ENCODE assay signal across 38 cellular contexts in genomic region chr11:58444285-58444684, GRCh38. TPM values are rescaled to one million over a fixed set of nuclear protein-coding genes. Genes with fewer than 3 reads are reported as not detected.
"Had no signal": no experiment of that assay in that cellular context is flagged by ENCODE, and none has a peak within 500 bp of the region (broad histone marks: within the 10 kb centered on the region; RNA-seq: fewer than 3 reads in every experiment).

No MANE protein-coding gene starts in this region.

- H3K4me3 ChIP-seq: colonic mucosa, esophagus squamous epithelium, gastroesophageal sphincter had no signal

- H3K27me3 ChIP-seq: brain microvascular endothelial cell, colonic mucosa, esophagus squamous epithelium, gastroesophageal sphincter had no signal

- H3K27me3 Mint-ChIP-seq: activated CD8-positive, alpha-beta memory T cell treated with anti-CD3 and anti-CD28 coated beads, Interleukin-2, amount 10 ng/mL, durations not matched to agents 7 days and 5 days had no signal

- H3K9me3 ChIP-seq: colonic mucosa had no signal

- H3K36me3 Mint-ChIP-seq: activated CD4-positive, alpha-beta memory T cell treated with anti-CD3 and anti-CD28 coated beads for 36 hours; activated CD8-positive, alpha-beta memory T cell treated with anti-CD3 and anti-CD28 coated beads, Interleukin-2, amount 10 ng/mL, durations not matched to agents 7 days and 5 days; activated naive CD8-positive, alpha-beta T cell treated with anti-CD3 and anti-CD28 coated beads, Interleukin-2, amount 10 ng/mL, durations not matched to agents 7 days and 5 days had no signal

- H3K27ac Mint-ChIP-seq: activated CD4-positive, alpha-beta memory T cell treated with anti-CD3 and anti-CD28 coated beads for 36 hours; activated CD4-positive, alpha-beta T cell treated with anti-CD3 and anti-CD28 coated beads for 36 hours; activated CD4-positive, alpha-beta T cell treated with anti-CD3 and anti-CD28 coated beads, Interleukin-2, amount 10 ng/mL, durations not matched to agents 24 days and 14 days; activated CD8-positive, alpha-beta memory T cell treated with anti-CD3 and anti-CD28 coated beads, Interleukin-2, amount 10 ng/mL, durations not matched to agents 7 days and 5 days; activated CD8-positive, alpha-beta T cell treated with anti-CD3 and anti-CD28 coated beads, Interleukin-2, amount 10 ng/mL, durations not matched to agents 7 days and 5 days; activated naive CD4-positive, alpha-beta T cell treated with anti-CD3 and anti-CD28 coated beads for 36 hours; activated naive CD4-positive, alpha-beta T cell treated with anti-CD3 and anti-CD28 coated beads, Interleukin-2, amount 50 U/mL, for 24 hours; activated naive CD8-positive, alpha-beta T cell treated with anti-CD3 and anti-CD28 coated beads, Interleukin-2, amount 10 ng/mL, durations not matched to agents 7 days and 5 days; activated T-helper 1 cell treated with anti-CD3 and anti-CD28 coated beads, Interleukin-12 subunit alpha, Interleukin-12 subunit beta, Interleukin-2, Interleukin-4 antibody, amounts not matched to agents 30 ng/mL and 10 ng/mL and 1 ng/mL, durations not matched to agents 14 hours and 24 hours and 36 hours; activated T-helper 2 cell treated with anti-CD3 and anti-CD28 coated beads, Interferon-gamma antibody, Interleukin-2, Interleukin-4, amounts not matched to agents 10 μg/mL and 5 μg/mL and 100 μg/mL, durations not matched to agents 14 hours and 24 hours and 36 hours had no signal

- H3K4me3 Mint-ChIP-seq: activated CD4-positive, alpha-beta memory T cell treated with anti-CD3 and anti-CD28 coated beads for 36 hours; activated CD4-positive, alpha-beta T cell treated with anti-CD3 and anti-CD28 coated beads for 36 hours; activated CD4-positive, alpha-beta T cell treated with anti-CD3 and anti-CD28 coated beads, Interleukin-2, amount 10 ng/mL, durations not matched to agents 24 days and 14 days; activated CD8-positive, alpha-beta memory T cell treated with anti-CD3 and anti-CD28 coated beads, Interleukin-2, amount 10 ng/mL, durations not matched to agents 7 days and 5 days; activated CD8-positive, alpha-beta T cell treated with anti-CD3 and anti-CD28 coated beads, Interleukin-2, amount 10 ng/mL, durations not matched to agents 7 days and 5 days; activated naive CD4-positive, alpha-beta T cell treated with anti-CD3 and anti-CD28 coated beads for 36 hours; activated naive CD4-positive, alpha-beta T cell treated with anti-CD3 and anti-CD28 coated beads, Interleukin-2, amount 50 U/mL, for 24 hours; activated naive CD8-positive, alpha-beta T cell treated with anti-CD3 and anti-CD28 coated beads, Interleukin-2, amount 10 ng/mL, durations not matched to agents 7 days and 5 days; activated T-helper 1 cell treated with anti-CD3 and anti-CD28 coated beads, Interleukin-12 subunit alpha, Interleukin-12 subunit beta, Interleukin-2, Interleukin-4 antibody, amounts not matched to agents 30 ng/mL and 10 ng/mL and 1 ng/mL, durations not matched to agents 14 hours and 24 hours and 36 hours had no signal

- ATAC-seq: activated CD4-positive, alpha-beta T cell treated with anti-CD3 and anti-CD28 coated beads for 36 hours; activated CD8-positive, alpha-beta memory T cell treated with anti-CD3 and anti-CD28 coated beads, Interleukin-2, amount 10 ng/mL, durations not matched to agents 7 days and 5 days; activated CD8-positive, alpha-beta T cell treated with anti-CD3 and anti-CD28 coated beads, Interleukin-2, amount 10 ng/mL, durations not matched to agents 7 days and 5 days; gastroesophageal sphincter had no signal

- H3K4me1 ChIP-seq: colonic mucosa, esophagus squamous epithelium, gastroesophageal sphincter had no signal

- H3K36me3 ChIP-seq: brain microvascular endothelial cell, colonic mucosa, esophagus squamous epithelium, gastroesophageal sphincter had no signal

- H3K9me3 Mint-ChIP-seq: activated CD4-positive, alpha-beta memory T cell treated with anti-CD3 and anti-CD28 coated beads for 36 hours; activated T-helper 2 cell treated with anti-CD3 and anti-CD28 coated beads, Interferon-gamma antibody, Interleukin-2, Interleukin-4, amounts not matched to agents 10 μg/mL and 5 μg/mL and 100 μg/mL, durations not matched to agents 14 hours and 24 hours and 36 hours had no signal

- DNase-seq: activated CD4-positive, alpha-beta memory T cell treated with anti-CD3 and anti-CD28 coated beads for 36 hours; activated CD4-positive, alpha-beta T cell treated with anti-CD3 and anti-CD28 coated beads for 36 hours; activated CD4-positive, alpha-beta T cell treated with anti-CD3 and anti-CD28 coated beads, Interleukin-2, amount 10 ng/mL, durations not matched to agents 24 days and 14 days; activated CD4-positive, CD25-positive, alpha-beta regulatory T cell; activated CD4-positive, CD25-positive, alpha-beta regulatory T cell treated with anti-CD3 and anti-CD28 coated beads, Interleukin-2, amount 50 U/mL, for 72 hours; activated CD8-positive, alpha-beta memory T cell treated with anti-CD3 and anti-CD28 coated beads, Interleukin-2, amount 10 ng/mL, durations not matched to agents 7 days and 5 days; activated CD8-positive, alpha-beta memory T cell treated with anti-CD3 and anti-CD28 coated beads, Interleukin-2, amount 50 U/mL, for 4 hours; activated CD8-positive, alpha-beta T cell treated with anti-CD3 and anti-CD28 coated beads, Interleukin-2, amount 10 ng/mL, durations not matched to agents 7 days and 5 days; activated effector memory CD4-positive, alpha-beta T cell treated with anti-CD3 and anti-CD28 coated beads, Interleukin-2, amount 50 U/mL, for 16 hours; activated naive CD4-positive, alpha-beta T cell treated with anti-CD3 and anti-CD28 coated beads for 36 hours; activated naive CD8-positive, alpha-beta T cell treated with anti-CD3 and anti-CD28 coated beads, Interleukin-2, amount 10 ng/mL, durations not matched to agents 7 days and 5 days; activated T-cell treated with anti-CD3 and anti-CD28 coated beads, Interleukin-2, amount 50 U/mL, for 1 hour; activated T-cell treated with anti-CD3 and anti-CD28 coated beads, Interleukin-2, amount 50 U/mL, for 48 hours; amniotic stem cell; anterior cingulate cortex; brain microvascular endothelial cell; caudate nucleus; cerebellar nuclear complex; colonic mucosa; effector CD8-positive, alpha-beta T cell; esophagus squamous epithelium; foreskin melanocyte; T-helper 2 cell had no signal

- H3K27ac ChIP-seq: brain microvascular endothelial cell, colonic mucosa, epithelial cell of prostate, esophagus squamous epithelium, gastroesophageal sphincter had no signal

- H3K4me1 Mint-ChIP-seq: activated CD4-positive, alpha-beta T cell treated with anti-CD3 and anti-CD28 coated beads for 36 hours; activated CD4-positive, alpha-beta T cell treated with anti-CD3 and anti-CD28 coated beads, Interleukin-2, amount 10 ng/mL, durations not matched to agents 24 days and 14 days; activated CD8-positive, alpha-beta memory T cell treated with anti-CD3 and anti-CD28 coated beads, Interleukin-2, amount 10 ng/mL, durations not matched to agents 7 days and 5 days; activated naive CD4-positive, alpha-beta T cell treated with anti-CD3 and anti-CD28 coated beads, Interleukin-2, amount 50 U/mL, for 24 hours; activated naive CD8-positive, alpha-beta T cell treated with anti-CD3 and anti-CD28 coated beads, Interleukin-2, amount 10 ng/mL, durations not matched to agents 7 days and 5 days had no signal

RNA-seq across cellular contexts. Expression of gene OR5B12, which starts 2.2 kb away (rescaled TPM):
- total RNA-seq: activated CD4-positive, alpha-beta memory T cell treated with anti-CD3 and anti-CD28 coated beads for 36 hours; activated CD4-positive, alpha-beta T cell treated with anti-CD3 and anti-CD28 coated beads for 36 hours; activated CD4-positive, alpha-beta T cell treated with anti-CD3 and anti-CD28 coated beads, Interleukin-2, amount 10 ng/mL, durations not matched to agents 24 days and 14 days; activated CD8-positive, alpha-beta memory T cell treated with anti-CD3 and anti-CD28 coated beads for 36 hours; activated CD8-positive, alpha-beta memory T cell treated with anti-CD3 and anti-CD28 coated beads, Interleukin-2, amount 10 ng/mL, durations not matched to agents 7 days and 5 days; activated CD8-positive, alpha-beta T cell treated with anti-CD3 and anti-CD28 coated beads, Interleukin-2, amount 10 ng/mL, durations not matched to agents 7 days and 5 days; activated naive CD4-positive, alpha-beta T cell treated with anti-CD3 and anti-CD28 coated beads for 36 hours; activated naive CD8-positive, alpha-beta T cell treated with anti-CD3 and anti-CD28 coated beads, Interleukin-2, amount 10 ng/mL, durations not matched to agents 7 days and 5 days; activated T-helper 1 cell treated with anti-CD3 and anti-CD28 coated beads, Interleukin-12 subunit alpha, Interleukin-12 subunit beta, Interleukin-2, Interleukin-4 antibody, amounts not matched to agents 30 ng/mL and 10 ng/mL and 1 ng/mL, durations not matched to agents 14 hours and 24 hours and 36 hours; activated T-helper 2 cell treated with anti-CD3 and anti-CD28 coated beads, Interferon-gamma antibody, Interleukin-2, Interleukin-4, amounts not matched to agents 10 μg/mL and 5 μg/mL and 100 μg/mL, durations not matched to agents 14 hours and 24 hours and 36 hours; astrocyte; colonic mucosa; dermis microvascular lymphatic vessel endothelial cell; endothelial cell of umbilical vein; esophagus squamous epithelium; fibroblast of lung; fibroblast of villous mesenchyme; gastroesophageal sphincter; glomerular endothelial cell; T-helper 1 cell treated with Interleukin-12 subunit alpha and Interleukin-12 subunit beta and Interleukin-4 antibody, amounts not matched to agents 30 ng/mL and 1 ng/mL, for 36 hours had no signal
- polyA plus RNA-seq: adipose tissue, endothelial cell of umbilical vein, esophagus had no signal

RNA-seq across cellular contexts. Expression of gene OR5B2, which starts 16.4 kb away (rescaled TPM):
- total RNA-seq: activated CD4-positive, alpha-beta memory T cell treated with anti-CD3 and anti-CD28 coated beads for 36 hours; activated CD4-positive, alpha-beta T cell treated with anti-CD3 and anti-CD28 coated beads for 36 hours; activated CD4-positive, alpha-beta T cell treated with anti-CD3 and anti-CD28 coated beads, Interleukin-2, amount 10 ng/mL, durations not matched to agents 24 days and 14 days; activated CD8-positive, alpha-beta memory T cell treated with anti-CD3 and anti-CD28 coated beads for 36 hours; activated CD8-positive, alpha-beta memory T cell treated with anti-CD3 and anti-CD28 coated beads, Interleukin-2, amount 10 ng/mL, durations not matched to agents 7 days and 5 days; activated CD8-positive, alpha-beta T cell treated with anti-CD3 and anti-CD28 coated beads, Interleukin-2, amount 10 ng/mL, durations not matched to agents 7 days and 5 days; activated naive CD4-positive, alpha-beta T cell treated with anti-CD3 and anti-CD28 coated beads for 36 hours; activated naive CD8-positive, alpha-beta T cell treated with anti-CD3 and anti-CD28 coated beads, Interleukin-2, amount 10 ng/mL, durations not matched to agents 7 days and 5 days; activated T-helper 1 cell treated with anti-CD3 and anti-CD28 coated beads, Interleukin-12 subunit alpha, Interleukin-12 subunit beta, Interleukin-2, Interleukin-4 antibody, amounts not matched to agents 30 ng/mL and 10 ng/mL and 1 ng/mL, durations not matched to agents 14 hours and 24 hours and 36 hours; activated T-helper 2 cell treated with anti-CD3 and anti-CD28 coated beads, Interferon-gamma antibody, Interleukin-2, Interleukin-4, amounts not matched to agents 10 μg/mL and 5 μg/mL and 100 μg/mL, durations not matched to agents 14 hours and 24 hours and 36 hours; astrocyte; colonic mucosa; dermis microvascular lymphatic vessel endothelial cell; endothelial cell of umbilical vein; esophagus squamous epithelium; fibroblast of lung; fibroblast of villous mesenchyme; gastroesophageal sphincter; glomerular endothelial cell; T-helper 1 cell treated with Interleukin-12 subunit alpha and Interleukin-12 subunit beta and Interleukin-4 antibody, amounts not matched to agents 30 ng/mL and 1 ng/mL, for 36 hours had no signal
- polyA plus RNA-seq: adipose tissue, endothelial cell of umbilical vein, esophagus, fibroblast of lung had no signal

RNA-seq across cellular contexts. Expression of gene OR5B3, which starts 37.6 kb away (rescaled TPM):
- total RNA-seq: activated CD4-positive, alpha-beta memory T cell treated with anti-CD3 and anti-CD28 coated beads for 36 hours; activated CD4-positive, alpha-beta T cell treated with anti-CD3 and anti-CD28 coated beads for 36 hours; activated CD4-positive, alpha-beta T cell treated with anti-CD3 and anti-CD28 coated beads, Interleukin-2, amount 10 ng/mL, durations not matched to agents 24 days and 14 days; activated CD8-positive, alpha-beta memory T cell treated with anti-CD3 and anti-CD28 coated beads for 36 hours; activated CD8-positive, alpha-beta memory T cell treated with anti-CD3 and anti-CD28 coated beads, Interleukin-2, amount 10 ng/mL, durations not matched to agents 7 days and 5 days; activated CD8-positive, alpha-beta T cell treated with anti-CD3 and anti-CD28 coated beads, Interleukin-2, amount 10 ng/mL, durations not matched to agents 7 days and 5 days; activated naive CD4-positive, alpha-beta T cell treated with anti-CD3 and anti-CD28 coated beads for 36 hours; activated naive CD8-positive, alpha-beta T cell treated with anti-CD3 and anti-CD28 coated beads, Interleukin-2, amount 10 ng/mL, durations not matched to agents 7 days and 5 days; activated T-helper 1 cell treated with anti-CD3 and anti-CD28 coated beads, Interleukin-12 subunit alpha, Interleukin-12 subunit beta, Interleukin-2, Interleukin-4 antibody, amounts not matched to agents 30 ng/mL and 10 ng/mL and 1 ng/mL, durations not matched to agents 14 hours and 24 hours and 36 hours; activated T-helper 2 cell treated with anti-CD3 and anti-CD28 coated beads, Interferon-gamma antibody, Interleukin-2, Interleukin-4, amounts not matched to agents 10 μg/mL and 5 μg/mL and 100 μg/mL, durations not matched to agents 14 hours and 24 hours and 36 hours; astrocyte; colonic mucosa; dermis microvascular lymphatic vessel endothelial cell; endothelial cell of umbilical vein; esophagus squamous epithelium; fibroblast of lung; fibroblast of villous mesenchyme; gastroesophageal sphincter; glomerular endothelial cell; T-helper 1 cell treated with Interleukin-12 subunit alpha and Interleukin-12 subunit beta and Interleukin-4 antibody, amounts not matched to agents 30 ng/mL and 1 ng/mL, for 36 hours had no signal
- polyA plus RNA-seq: adipose tissue, endothelial cell of umbilical vein, esophagus, fibroblast of lung had no signal
